Comparison of ENCODE assay signal across 1 cellular context in the genomic region with DNA sequence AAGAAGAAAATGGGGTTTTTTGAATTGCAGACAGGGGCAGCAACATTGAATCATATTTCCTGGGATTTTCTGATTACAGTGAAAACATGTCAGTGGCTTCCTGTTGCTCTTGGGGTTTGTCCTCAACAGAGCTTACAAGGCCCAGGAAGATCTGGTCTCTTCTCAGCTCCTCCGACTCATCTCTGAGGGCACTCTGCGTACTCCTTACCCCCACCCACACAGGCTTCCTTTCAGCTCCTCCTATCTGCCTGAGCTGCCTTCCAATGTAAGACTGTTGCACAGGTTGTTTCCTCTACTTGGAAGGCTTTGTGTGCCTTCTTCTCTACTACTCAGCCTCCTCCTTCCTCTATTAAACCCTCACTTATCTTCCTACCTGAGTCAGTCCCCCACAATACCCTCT.
TF ChIP-seq lines count a peak whose summit lies in the region.

No MANE protein-coding gene starts in this region.

TF ChIP-seq in K562, 482 proteins besides CTCF, POLR2A, EP300 and RAD21 (continued from another document and continues in another):
- TF ChIP-seq, protein P1, sequence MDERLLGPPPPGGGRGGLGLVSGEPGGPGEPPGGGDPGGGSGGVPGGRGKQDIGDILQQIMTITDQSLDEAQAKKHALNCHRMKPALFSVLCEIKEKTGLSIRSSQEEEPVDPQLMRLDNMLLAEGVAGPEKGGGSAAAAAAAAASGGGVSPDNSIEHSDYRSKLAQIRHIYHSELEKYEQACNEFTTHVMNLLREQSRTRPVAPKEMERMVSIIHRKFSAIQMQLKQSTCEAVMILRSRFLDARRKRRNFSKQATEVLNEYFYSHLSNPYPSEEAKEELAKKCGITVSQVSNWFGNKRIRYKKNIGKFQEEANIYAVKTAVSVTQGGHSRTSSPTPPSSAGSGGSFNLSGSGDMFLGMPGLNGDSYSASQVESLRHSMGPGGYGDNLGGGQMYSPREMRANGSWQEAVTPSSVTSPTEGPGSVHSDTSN (CRISPR knock-in tag; IDR thresholded peaks at IDR 0.05; ENCODE audit: low read depth): no peak
- TF ChIP-seq, protein P1 (tag; conservative IDR thresholded peaks at IDR 0.05; ENCODE audit: low read depth): no peak
- TF ChIP-seq NFRKB (IDR thresholded peaks at IDR 0.05; ENCODE audit: low read depth) (no peak), ZFX (CRISPR knock-in tag; IDR thresholded peaks at IDR 0.05) (no peak), HNRNPL (IDR thresholded peaks at IDR 0.05; ENCODE audit: low read depth, low read length) (no peak), ADNP (tag; IDR thresholded peaks at IDR 0.05) (no peak), TAF15 (IDR thresholded peaks at IDR 0.05; ENCODE audit: low read depth, low read length) (no peak), CREM (IDR thresholded peaks at IDR 0.05; ENCODE audit: low read depth) (0 out of 2 replicates have a peak, but pooled peaks have one; percentile 13), ZNF507 (tag; conservative IDR thresholded peaks at IDR 0.05) (no peak), LCOR (CRISPR knock-in tag; IDR thresholded peaks at IDR 0.05) (no peak), NUFIP1 (IDR thresholded peaks at IDR 0.05; ENCODE audit: partially characterized antibody) (no peak), TSHZ1 (CRISPR knock-in tag; IDR thresholded peaks at IDR 0.05) (no peak), KLF6 (CRISPR knock-in tag; IDR thresholded peaks at IDR 0.05; ENCODE audit: borderline replicate concordance) (no peak), IRF2 (CRISPR knock-in tag; IDR thresholded peaks at IDR 0.05) (no peak), UBTF (IDR thresholded peaks at IDR 0.05; ENCODE audit: borderline replicate concordance in 1 of 2, low read depth in 2 of 2, low read length in 2 of 2) (0 out of 4 replicates have a peak, but pooled peaks of 1 of the 2 experiments have one; percentile 19), BHLHE40 (IDR thresholded peaks at IDR 0.05; ENCODE audit: low read length) (no peak), ZNF707 (CRISPR knock-in tag; conservative IDR thresholded peaks at IDR 0.05) (no peak), CEBPG (CRISPR knock-in tag; IDR thresholded peaks at IDR 0.05) (no peak), CEBPG (tag; conservative IDR thresholded peaks at IDR 0.05 in 1 of 2, IDR thresholded peaks at IDR 0.05 in 1 of 2) (peak in 1 of 2 experiments; percentile 35; a peak in 1 of 4 replicates), MAZ (CRISPR knock-in tag; conservative IDR thresholded peaks at IDR 0.05 in 1 of 2, IDR thresholded peaks at IDR 0.05 in 1 of 2) (peak in 1 of 2 experiments; percentile 70; a peak in 3 of 4 replicates), ILK (tag; IDR thresholded peaks at IDR 0.05; ENCODE audit: borderline replicate concordance, low read depth) (no peak), SRSF9 (IDR thresholded peaks at IDR 0.05; ENCODE audit: borderline replicate concordance, low read depth, low read length) (no peak), ZNF785 (CRISPR knock-in tag; IDR thresholded peaks at IDR 0.05) (no peak), GTF3C2 (IDR thresholded peaks at IDR 0.05; ENCODE audit: borderline replicate concordance, extremely low read depth, insufficient read length) (no peak), COPS2 (conservative IDR thresholded peaks at IDR 0.05) (no peak), CTBP1 (IDR thresholded peaks at IDR 0.05; ENCODE audit: borderline replicate concordance) (peak; percentile 41; the same call in 1 of the 2 replicates), ARID1B (IDR thresholded peaks at IDR 0.05) (peak; percentile 27; the same call in 1 of the 2 replicates), ZNF583 (CRISPR knock-in tag; IDR thresholded peaks at IDR 0.05) (no peak), NBN (IDR thresholded peaks at IDR 0.05; ENCODE audit: low read depth) (no peak)
- TF ChIP-seq, protein P2, sequence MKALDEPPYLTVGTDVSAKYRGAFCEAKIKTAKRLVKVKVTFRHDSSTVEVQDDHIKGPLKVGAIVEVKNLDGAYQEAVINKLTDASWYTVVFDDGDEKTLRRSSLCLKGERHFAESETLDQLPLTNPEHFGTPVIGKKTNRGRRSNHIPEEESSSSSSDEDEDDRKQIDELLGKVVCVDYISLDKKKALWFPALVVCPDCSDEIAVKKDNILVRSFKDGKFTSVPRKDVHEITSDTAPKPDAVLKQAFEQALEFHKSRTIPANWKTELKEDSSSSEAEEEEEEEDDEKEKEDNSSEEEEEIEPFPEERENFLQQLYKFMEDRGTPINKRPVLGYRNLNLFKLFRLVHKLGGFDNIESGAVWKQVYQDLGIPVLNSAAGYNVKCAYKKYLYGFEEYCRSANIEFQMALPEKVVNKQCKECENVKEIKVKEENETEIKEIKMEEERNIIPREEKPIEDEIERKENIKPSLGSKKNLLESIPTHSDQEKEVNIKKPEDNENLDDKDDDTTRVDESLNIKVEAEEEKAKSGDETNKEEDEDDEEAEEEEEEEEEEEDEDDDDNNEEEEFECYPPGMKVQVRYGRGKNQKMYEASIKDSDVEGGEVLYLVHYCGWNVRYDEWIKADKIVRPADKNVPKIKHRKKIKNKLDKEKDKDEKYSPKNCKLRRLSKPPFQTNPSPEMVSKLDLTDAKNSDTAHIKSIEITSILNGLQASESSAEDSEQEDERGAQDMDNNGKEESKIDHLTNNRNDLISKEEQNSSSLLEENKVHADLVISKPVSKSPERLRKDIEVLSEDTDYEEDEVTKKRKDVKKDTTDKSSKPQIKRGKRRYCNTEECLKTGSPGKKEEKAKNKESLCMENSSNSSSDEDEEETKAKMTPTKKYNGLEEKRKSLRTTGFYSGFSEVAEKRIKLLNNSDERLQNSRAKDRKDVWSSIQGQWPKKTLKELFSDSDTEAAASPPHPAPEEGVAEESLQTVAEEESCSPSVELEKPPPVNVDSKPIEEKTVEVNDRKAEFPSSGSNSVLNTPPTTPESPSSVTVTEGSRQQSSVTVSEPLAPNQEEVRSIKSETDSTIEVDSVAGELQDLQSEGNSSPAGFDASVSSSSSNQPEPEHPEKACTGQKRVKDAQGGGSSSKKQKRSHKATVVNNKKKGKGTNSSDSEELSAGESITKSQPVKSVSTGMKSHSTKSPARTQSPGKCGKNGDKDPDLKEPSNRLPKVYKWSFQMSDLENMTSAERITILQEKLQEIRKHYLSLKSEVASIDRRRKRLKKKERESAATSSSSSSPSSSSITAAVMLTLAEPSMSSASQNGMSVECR (CRISPR knock-in tag; IDR thresholded peaks at IDR 0.05): no peak
- TF ChIP-seq, protein P3, sequence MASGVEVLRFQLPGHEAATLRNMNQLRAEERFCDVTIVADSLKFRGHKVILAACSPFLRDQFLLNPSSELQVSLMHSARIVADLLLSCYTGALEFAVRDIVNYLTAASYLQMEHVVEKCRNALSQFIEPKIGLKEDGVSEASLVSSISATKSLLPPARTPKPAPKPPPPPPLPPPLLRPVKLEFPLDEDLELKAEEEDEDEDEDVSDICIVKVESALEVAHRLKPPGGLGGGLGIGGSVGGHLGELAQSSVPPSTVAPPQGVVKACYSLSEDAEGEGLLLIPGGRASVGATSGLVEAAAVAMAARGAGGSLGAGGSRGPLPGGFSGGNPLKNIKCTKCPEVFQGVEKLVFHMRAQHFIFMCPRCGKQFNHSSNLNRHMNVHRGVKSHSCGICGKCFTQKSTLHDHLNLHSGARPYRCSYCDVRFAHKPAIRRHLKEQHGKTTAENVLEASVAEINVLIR (CRISPR knock-in tag; IDR thresholded peaks at IDR 0.05): no peak
- TF ChIP-seq, protein P4, sequence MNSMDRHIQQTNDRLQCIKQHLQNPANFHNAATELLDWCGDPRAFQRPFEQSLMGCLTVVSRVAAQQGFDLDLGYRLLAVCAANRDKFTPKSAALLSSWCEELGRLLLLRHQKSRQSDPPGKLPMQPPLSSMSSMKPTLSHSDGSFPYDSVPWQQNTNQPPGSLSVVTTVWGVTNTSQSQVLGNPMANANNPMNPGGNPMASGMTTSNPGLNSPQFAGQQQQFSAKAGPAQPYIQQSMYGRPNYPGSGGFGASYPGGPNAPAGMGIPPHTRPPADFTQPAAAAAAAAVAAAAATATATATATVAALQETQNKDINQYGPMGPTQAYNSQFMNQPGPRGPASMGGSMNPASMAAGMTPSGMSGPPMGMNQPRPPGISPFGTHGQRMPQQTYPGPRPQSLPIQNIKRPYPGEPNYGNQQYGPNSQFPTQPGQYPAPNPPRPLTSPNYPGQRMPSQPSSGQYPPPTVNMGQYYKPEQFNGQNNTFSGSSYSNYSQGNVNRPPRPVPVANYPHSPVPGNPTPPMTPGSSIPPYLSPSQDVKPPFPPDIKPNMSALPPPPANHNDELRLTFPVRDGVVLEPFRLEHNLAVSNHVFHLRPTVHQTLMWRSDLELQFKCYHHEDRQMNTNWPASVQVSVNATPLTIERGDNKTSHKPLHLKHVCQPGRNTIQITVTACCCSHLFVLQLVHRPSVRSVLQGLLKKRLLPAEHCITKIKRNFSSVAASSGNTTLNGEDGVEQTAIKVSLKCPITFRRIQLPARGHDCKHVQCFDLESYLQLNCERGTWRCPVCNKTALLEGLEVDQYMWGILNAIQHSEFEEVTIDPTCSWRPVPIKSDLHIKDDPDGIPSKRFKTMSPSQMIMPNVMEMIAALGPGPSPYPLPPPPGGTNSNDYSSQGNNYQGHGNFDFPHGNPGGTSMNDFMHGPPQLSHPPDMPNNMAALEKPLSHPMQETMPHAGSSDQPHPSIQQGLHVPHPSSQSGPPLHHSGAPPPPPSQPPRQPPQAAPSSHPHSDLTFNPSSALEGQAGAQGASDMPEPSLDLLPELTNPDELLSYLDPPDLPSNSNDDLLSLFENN (IDR thresholded peaks at IDR 0.05; ENCODE audit: low read depth in 2 of 2, low read length in 2 of 2): no peak
